ENCODE assay signal across 10 cellular contexts in the genomic region with DNA sequence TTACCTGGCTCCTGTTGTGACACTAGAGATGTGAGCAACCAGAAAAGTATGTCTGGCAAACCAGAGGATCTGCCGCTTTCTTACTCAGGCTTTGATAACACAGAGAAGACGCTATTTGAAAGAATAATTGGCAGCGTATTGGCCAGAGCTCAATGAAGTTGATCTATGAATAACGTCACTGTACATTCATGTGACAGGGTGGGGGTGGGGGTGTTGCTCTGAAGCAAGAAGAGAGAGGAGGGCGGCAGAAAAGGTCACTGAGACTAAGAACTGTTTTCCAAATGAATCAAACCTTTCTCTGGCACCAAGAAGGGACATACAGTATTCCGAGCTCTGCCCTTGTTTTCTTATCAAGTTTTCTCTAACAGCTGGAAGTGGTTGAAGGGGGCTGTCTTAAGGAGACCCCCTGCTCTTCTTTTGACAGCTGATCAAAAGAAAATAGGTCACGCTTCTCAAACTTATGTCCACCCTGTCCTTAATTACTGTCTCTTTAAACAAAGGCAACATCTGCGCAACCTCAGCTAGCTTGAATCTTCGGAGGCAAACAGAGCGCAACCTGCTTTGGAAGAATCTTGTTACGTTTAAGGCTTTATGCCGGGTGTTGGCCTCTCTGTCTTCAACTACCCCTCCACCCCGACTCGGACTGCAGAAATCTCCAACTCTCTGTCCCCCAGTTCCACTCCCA. TPM values are rescaled to one million over a fixed set of nuclear protein-coding genes. Genes with fewer than 3 reads are reported as not detected.
DNase-seq lines count a peak whose midpoint lies in the region; ATAC-seq and TF ChIP-seq lines count a peak whose summit lies in the region.
"Had no signal": no experiment of that assay in that cellular context is flagged by ENCODE, and none has a peak within 500 bp of the region (broad histone marks: within the 10 kb centered on the region; RNA-seq: fewer than 3 reads in every experiment).

No MANE protein-coding gene starts in this region.

- H3K27ac Mint-ChIP-seq in activated naive CD8-positive, alpha-beta T cell, result no peak overlapping the region
- H3K27ac Mint-ChIP-seq in activated naive CD8-positive, alpha-beta T cell treated with anti-CD3 and anti-CD28 coated beads, Interleukin-2, amount 50 U/mL, for 24 hours, result no peak overlapping the region

- no CpG with 5 or more reads among the region's 14 CpGs for WGBS in iPS DF 6.9 (ENCODE audit: insufficient coverage, insufficient read length)
- WGBS in suprapubic skin, result 6% methylated on average over 13 of the region's 14 CpGs

- peaks cover 49% of the 10 kb centered on the region for H3K4me1 Mint-ChIP-seq in activated naive CD8-positive, alpha-beta T cell (ENCODE audit: low read depth)
- peaks cover 45% of the 10 kb centered on the region for H3K4me1 Mint-ChIP-seq in activated naive CD8-positive, alpha-beta T cell treated with anti-CD3 and anti-CD28 coated beads, Interleukin-2, amount 50 U/mL, for 24 hours

- peak overlapping the region; percentile 36 for H3K4me3 Mint-ChIP-seq in activated naive CD8-positive, alpha-beta T cell
- H3K4me3 Mint-ChIP-seq in activated naive CD8-positive, alpha-beta T cell treated with anti-CD3 and anti-CD28 coated beads, Interleukin-2, amount 50 U/mL, for 24 hours, result no peak overlapping the region

- peaks cover 72% of the 10 kb centered on the region for H3K27me3 ChIP-seq in iPS DF 6.9 (ENCODE audit: control insufficient read depth, insufficient read depth, low read length)
- peaks cover 100% of the 10 kb centered on the region for H3K27me3 ChIP-seq in suprapubic skin
- H3K27me3 ChIP-seq in upper lobe of right lung, result peaks cover 90% of the 10 kb centered on the region

- H3K9me3 Mint-ChIP-seq in activated naive CD8-positive, alpha-beta T cell (ENCODE audit: low read depth), result no peaks in the 10 kb centered on the region
- H3K9me3 Mint-ChIP-seq in activated naive CD8-positive, alpha-beta T cell treated with anti-CD3 and anti-CD28 coated beads, Interleukin-2, amount 50 U/mL, for 24 hours, result peaks cover 16% of the 10 kb centered on the region

- H3K27me3 Mint-ChIP-seq in activated naive CD8-positive, alpha-beta T cell, result peaks cover 54% of the 10 kb centered on the region
- H3K27me3 Mint-ChIP-seq in activated naive CD8-positive, alpha-beta T cell treated with anti-CD3 and anti-CD28 coated beads, Interleukin-2, amount 50 U/mL, for 24 hours, result peaks cover 87% of the 10 kb centered on the region

- no peak for DNase-seq in activated naive CD8-positive, alpha-beta T cell treated with anti-CD3 and anti-CD28 coated beads, Interleukin-2, amount 50 U/mL, for 24 hours
- DNase-seq in NCI-H524 (lab: John Stamatoyannopoulos, UW) (peak; percentile 54 to 68), iPS DF 6.9 (ENCODE audit: low read depth, low spot score) (no peak), suprapubic skin (ENCODE audit: low spot score in 2 of 2) (no peak), upper lobe of right lung (no peak), germinal center (ENCODE audit: low spot score) (no peak), CD1c-positive myeloid dendritic cell (ENCODE audit: extremely low spot score) (no peak)
- DNase-seq: effector CD4-positive, alpha-beta T cell; GOT3 had no signal

- H3K27ac ChIP-seq in iPS DF 6.9 (ENCODE audit: low read length) (no peak overlapping the region), suprapubic skin (no peak overlapping the region), upper lobe of right lung (no peak overlapping the region)

- TF ChIP-seq EP300 in suprapubic skin (IDR thresholded peaks at IDR 0.05), result no peak

- no peak for ATAC-seq in activated naive CD8-positive, alpha-beta T cell treated with anti-CD3 and anti-CD28 coated beads, Interleukin-2, amount 50 U/mL, for 24 hours
- ATAC-seq in upper lobe of right lung, result no peak

- intact Hi-C loops in upper lobe of right lung (cut with DNase I), result no loop called here

- H3K9me3 ChIP-seq in iPS DF 6.9 (ENCODE audit: control insufficient read depth, insufficient read depth, low read length) (no peaks in the 10 kb centered on the region), suprapubic skin (no peaks in the 10 kb centered on the region), upper lobe of right lung (no peaks in the 10 kb centered on the region)

- TF ChIP-seq CTCF in suprapubic skin (IDR thresholded peaks at IDR 0.05), result no peak
- no peak for TF ChIP-seq CTCF in upper lobe of right lung (IDR thresholded peaks at IDR 0.05)

- TF ChIP-seq POLR2A in suprapubic skin (IDR thresholded peaks at IDR 0.05), result no peak

- H3K36me3 ChIP-seq in iPS DF 6.9 (ENCODE audit: control insufficient read depth, insufficient read depth, low read length) (no peaks in the 10 kb centered on the region; the same call in 1 of the 2 replicates), suprapubic skin (no peaks in the 10 kb centered on the region), upper lobe of right lung (no peaks in the 10 kb centered on the region)

- H3K4me1 ChIP-seq in iPS DF 6.9 (ENCODE audit: control insufficient read depth, insufficient read depth, low read length) (peaks cover 6% of the 10 kb centered on the region), suprapubic skin (peaks cover 60% of the 10 kb centered on the region), upper lobe of right lung (peaks cover 9% of the 10 kb centered on the region)

- peak overlapping the region; percentile 12; the same call in 1 of the 2 replicates for H3K4me3 ChIP-seq in iPS DF 6.9 (ENCODE audit: low read length)
- peak overlapping the region; percentile 58 for H3K4me3 ChIP-seq in suprapubic skin
- no peak overlapping the region for H3K4me3 ChIP-seq in upper lobe of right lung

- peaks cover 4% of the 10 kb centered on the region for H3K36me3 Mint-ChIP-seq in activated naive CD8-positive, alpha-beta T cell
- peaks cover 11% of the 10 kb centered on the region for H3K36me3 Mint-ChIP-seq in activated naive CD8-positive, alpha-beta T cell treated with anti-CD3 and anti-CD28 coated beads, Interleukin-2, amount 50 U/mL, for 24 hours (ENCODE audit: low read depth)

RNA-seq across cellular contexts. Expression of gene ONECUT2, which starts 1.5 kb away (rescaled TPM):
- total RNA-seq in suprapubic skin (under 1 TPM in 2 of 4 donors, not detected in 2; 0.03 to 0.08 TPM), upper lobe of right lung (0.03 TPM)

Comparison
In these comparisons a context has a peak if more than half of its experiments do, and no peak if none do; other contexts are left out.
1. DNase-seq: peak in NCI-H524 (2 of 2); none in activated naive CD8-positive, alpha-beta T cell treated with anti-CD3 and anti-CD28 coated beads, Interleukin-2, amount 50 U/mL, for 24 hours (single experiment), iPS DF 6.9 (single experiment), suprapubic skin (0 of 2), upper lobe of right lung (single experiment), germinal center (single experiment) and CD1c-positive myeloid dendritic cell (single experiment).